Comparison of ENCODE assay signal across 11 cellular contexts in the genomic region with DNA sequence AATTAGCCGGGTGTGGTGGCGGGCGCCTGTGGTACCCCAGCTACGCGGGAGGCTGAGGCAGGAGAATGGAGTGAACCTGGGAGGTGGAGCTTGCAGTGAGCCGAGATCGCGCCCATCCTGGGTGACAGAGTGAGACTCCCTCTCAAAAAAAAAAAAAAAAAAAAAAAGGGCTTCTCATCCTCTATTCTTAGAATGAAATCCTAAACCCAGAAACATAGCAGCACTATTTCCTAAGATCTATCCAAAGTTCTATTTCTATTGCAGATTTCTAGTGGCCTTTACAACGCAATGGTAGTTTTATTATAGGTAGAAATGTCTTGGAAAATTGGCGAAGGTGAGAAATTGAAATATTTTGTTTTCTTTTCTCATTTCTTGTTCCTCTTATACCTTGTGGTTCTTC.
"Had no signal": no experiment of that assay in that cellular context is flagged by ENCODE, and none has a peak within 500 bp of the region (broad histone marks: within the 10 kb centered on the region; RNA-seq: fewer than 3 reads in every experiment).

No MANE protein-coding gene starts in this region.

- DNase-seq: GM23248, GOT3, H7, H9, HCEC 1CT, HFFc6 had no signal

- ATAC-seq: GM23338, HCT116 had no signal

- H3K9me3 ChIP-seq: HAP-1 had no signal

- H3K4me3 ChIP-seq: GM23248, GM23338, HAP-1 had no signal

- H3K27ac ChIP-seq: GM23248 had no signal

- H3K36me3 ChIP-seq: HAP-1 had no signal

- H3K9ac ChIP-seq: GM23248 had no signal

- FAIRE-seq: H1, H54 had no signal
